ENCODE assay signal across 23 cellular contexts in the genomic region with DNA sequence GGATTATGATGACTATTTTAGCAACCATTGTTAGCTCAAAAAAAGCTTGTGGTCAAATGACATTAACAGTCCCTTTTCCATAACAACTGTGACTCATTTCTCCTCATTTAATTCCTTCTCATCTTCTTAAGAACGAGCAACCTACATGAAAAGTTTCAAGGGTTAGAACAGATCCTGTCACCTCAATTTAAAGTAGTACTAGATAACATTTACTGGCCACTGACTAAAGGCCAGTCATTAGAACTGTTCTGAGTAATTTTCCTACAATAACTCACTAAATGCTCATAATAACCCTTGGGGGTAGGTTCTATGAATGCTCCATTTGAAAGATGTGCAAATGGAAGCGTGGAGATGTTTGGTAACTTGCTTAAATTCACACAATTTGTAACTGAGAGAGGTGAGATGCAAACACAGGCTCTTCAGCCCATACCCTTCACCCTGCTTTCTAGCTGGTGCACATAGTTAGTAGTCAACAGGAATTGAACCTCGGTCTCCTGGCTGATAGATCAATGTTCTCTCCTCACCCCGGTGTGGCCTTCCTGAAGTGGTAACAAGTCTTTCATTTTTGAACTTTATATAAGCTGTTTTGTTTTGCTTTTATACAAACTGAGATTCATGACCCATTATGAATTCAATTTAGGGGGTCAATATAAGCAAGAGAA.
DNase-seq lines count a peak whose midpoint lies in the region; ATAC-seq and TF ChIP-seq lines count a peak whose summit lies in the region.
"Had no signal": no experiment of that assay in that cellular context is flagged by ENCODE, and none has a peak within 500 bp of the region (broad histone marks: within the 10 kb centered on the region; RNA-seq: fewer than 3 reads in every experiment).

No MANE protein-coding gene starts in this region.

- H3K4me3 Mint-ChIP-seq in activated CD4-positive, alpha-beta T cell treated with anti-CD3 and anti-CD28 coated beads for 36 hours: peak overlapping the region; percentile 24
- no peak overlapping the region for H3K4me3 Mint-ChIP-seq in IgD-negative memory B cell
- no peak overlapping the region for H3K4me3 Mint-ChIP-seq in activated naive CD8-positive, alpha-beta T cell
- peak overlapping the region; percentile 43 for H3K4me3 Mint-ChIP-seq in natural killer cell treated with Interleukin-12 subunit alpha and Interleukin-12 subunit beta and Interleukin-15 and Interleukin-18, amount 100 ng/mL, for 72 hours
- H3K4me3 Mint-ChIP-seq: activated naive CD4-positive, alpha-beta T cell treated with anti-CD3 and anti-CD28 coated beads, Interleukin-2, amount 10 ng/mL, durations not matched to agents 7 days and 5 days; brain; GM23338; T-helper 1 cell treated with Interleukin-12 subunit alpha and Interleukin-12 subunit beta and Interleukin-4 antibody, amounts not matched to agents 30 μg/mL and 1 μg/mL, for 36 hours had no signal

- peaks cover 16% of the 10 kb centered on the region for H3K9me3 Mint-ChIP-seq in activated CD4-positive, alpha-beta T cell treated with anti-CD3 and anti-CD28 coated beads for 36 hours (ENCODE audit: low read depth)
- H3K9me3 Mint-ChIP-seq in IgD-negative memory B cell: peaks cover 0 to 12% (median 2%) of the 10 kb centered on the region in 3 donors
- H3K9me3 Mint-ChIP-seq in activated naive CD8-positive, alpha-beta T cell (ENCODE audit: low read depth): peaks cover 10% of the 10 kb centered on the region
- peaks cover 5% of the 10 kb centered on the region for H3K9me3 Mint-ChIP-seq in natural killer cell treated with Interleukin-12 subunit alpha and Interleukin-12 subunit beta and Interleukin-15 and Interleukin-18, amount 100 ng/mL, for 72 hours
- H3K9me3 Mint-ChIP-seq: activated naive CD4-positive, alpha-beta T cell treated with anti-CD3 and anti-CD28 coated beads, Interleukin-2, amount 10 ng/mL, durations not matched to agents 7 days and 5 days had no signal

- ATAC-seq in activated CD4-positive, alpha-beta T cell treated with anti-CD3 and anti-CD28 coated beads for 36 hours: peak; percentile 76
- peak; percentile 56 to 80 for ATAC-seq in natural killer cell treated with Interleukin-12 subunit alpha and Interleukin-12 subunit beta and Interleukin-15 and Interleukin-18, amount 100 ng/mL, for 72 hours
- no peak for ATAC-seq in omental fat pad (ENCODE audit: low FRiP score)
- ATAC-seq: GM23338, left lung, psoas muscle had no signal

- peaks cover 60% of the 10 kb centered on the region for H3K4me1 Mint-ChIP-seq in activated CD4-positive, alpha-beta T cell treated with anti-CD3 and anti-CD28 coated beads for 36 hours
- peaks cover 33 to 54% (median 51%) of the 10 kb centered on the region in 3 donors for H3K4me1 Mint-ChIP-seq in IgD-negative memory B cell
- peaks cover 24% of the 10 kb centered on the region for H3K4me1 Mint-ChIP-seq in activated naive CD8-positive, alpha-beta T cell (ENCODE audit: low read depth)
- peaks cover 54 to 58% of the 10 kb centered on the region in 2 donors for H3K4me1 Mint-ChIP-seq in natural killer cell treated with Interleukin-12 subunit alpha and Interleukin-12 subunit beta and Interleukin-15 and Interleukin-18, amount 100 ng/mL, for 72 hours (ENCODE audit: low read depth in 2 of 2)

- CTCF ChIA-PET in activated CD4-positive, alpha-beta T cell treated with anti-CD3 and anti-CD28 coated beads for 36 hours (lab: Charles Lee): interaction anchor here (0.6 to 1.4 kb wide), 7 partner anchors 12 to 169 kb away, joined by 3 to 6 read pairs (median 4); no protein-coding TSS in a partner anchor

- POLR2A ChIA-PET in activated CD4-positive, alpha-beta T cell treated with anti-CD3 and anti-CD28 coated beads for 36 hours (lab: Charles Lee): interaction anchor here (0.5 to 1.4 kb wide), 5 partner anchors 67 to 168 kb away, joined by 3 to 7 read pairs (median 5); no protein-coding TSS in a partner anchor

- no peak for TF ChIP-seq CTCF in omental fat pad (IDR thresholded peaks at IDR 0.05)

- peaks cover 2% of the 10 kb centered on the region for H3K27me3 Mint-ChIP-seq in activated CD4-positive, alpha-beta T cell treated with anti-CD3 and anti-CD28 coated beads for 36 hours
- H3K27me3 Mint-ChIP-seq in IgD-negative memory B cell: no peaks in the 10 kb centered on the region
- no peaks in the 10 kb centered on the region for H3K27me3 Mint-ChIP-seq in activated naive CD8-positive, alpha-beta T cell
- no peaks in the 10 kb centered on the region for H3K27me3 Mint-ChIP-seq in natural killer cell treated with Interleukin-12 subunit alpha and Interleukin-12 subunit beta and Interleukin-15 and Interleukin-18, amount 100 ng/mL, for 72 hours
- H3K27me3 Mint-ChIP-seq: brain had no signal

- peak overlapping the region; percentile 79 for H3K27ac Mint-ChIP-seq in activated CD4-positive, alpha-beta T cell treated with anti-CD3 and anti-CD28 coated beads for 36 hours
- peak overlapping the region; percentile 9 to 68 (median 65) for H3K27ac Mint-ChIP-seq in IgD-negative memory B cell
- peak overlapping the region; percentile 82 for H3K27ac Mint-ChIP-seq in activated naive CD8-positive, alpha-beta T cell
- peak overlapping the region; percentile 45 to 62 for H3K27ac Mint-ChIP-seq in natural killer cell treated with Interleukin-12 subunit alpha and Interleukin-12 subunit beta and Interleukin-15 and Interleukin-18, amount 100 ng/mL, for 72 hours
- H3K27ac Mint-ChIP-seq: activated naive CD4-positive, alpha-beta T cell treated with anti-CD3 and anti-CD28 coated beads, Interleukin-2, amount 10 ng/mL, durations not matched to agents 7 days and 5 days; GM23338 had no signal

- no peak for DNase-seq in activated CD4-positive, alpha-beta T cell treated with anti-CD3 and anti-CD28 coated beads for 36 hours
- no peak for DNase-seq in activated CD4-positive, alpha-beta T cell treated with anti-CD3 and anti-CD28 coated beads for 48 hours
- DNase-seq in natural killer cell treated with Interleukin-12 subunit alpha and Interleukin-12 subunit beta and Interleukin-15 and Interleukin-18, amount 100 ng/mL, for 72 hours (ENCODE audit: low spot score): no peak
- DNase-seq in omental fat pad (ENCODE audit: low spot score) (no peak), DMS79 treated with DMSO at 0.1 percent for 48 hours (lab: John Stamatoyannopoulos, UW) (no peak), HUDEP-2 (lab: John Stamatoyannopoulos, UW; ENCODE audit: unreplicated experiment in 76 of 76) (no peak)
- DNase-seq: activated CD8-positive, alpha-beta memory T cell treated with anti-CD3 and anti-CD28 coated beads, Interleukin-2, amount 50 U/mL, for 4 hours; activated naive CD4-positive, alpha-beta T cell treated with anti-CD3 and anti-CD28 coated beads, Interleukin-2, amount 10 ng/mL, durations not matched to agents 7 days and 5 days; DMS53; head of caudate nucleus; KBM-7; left lung; midbrain; MV-4-11; NCI-H1694; psoas muscle; SIG-M5; stimulated activated CD4-positive, alpha-beta T cell treated with anti-CD3 and anti-CD28 coated beads, Interleukin-4, amount 100 ng/mL, for 24 hours had no signal

- H3K36me3 Mint-ChIP-seq in activated CD4-positive, alpha-beta T cell treated with anti-CD3 and anti-CD28 coated beads for 36 hours (ENCODE audit: low read depth): peaks cover 11% of the 10 kb centered on the region
- H3K36me3 Mint-ChIP-seq in IgD-negative memory B cell: peaks cover 11% of the 10 kb centered on the region
- H3K36me3 Mint-ChIP-seq in activated naive CD8-positive, alpha-beta T cell: peaks cover 6% of the 10 kb centered on the region
- H3K36me3 Mint-ChIP-seq in natural killer cell treated with Interleukin-12 subunit alpha and Interleukin-12 subunit beta and Interleukin-15 and Interleukin-18, amount 100 ng/mL, for 72 hours: peaks cover 21% of the 10 kb centered on the region
- H3K36me3 Mint-ChIP-seq: activated naive CD4-positive, alpha-beta T cell treated with anti-CD3 and anti-CD28 coated beads, Interleukin-2, amount 10 ng/mL, durations not matched to agents 7 days and 5 days had no signal

- intact Hi-C loops in activated CD4-positive, alpha-beta T cell treated with anti-CD3 and anti-CD28 coated beads for 36 hours (cut with DNase I, micrococcal nuclease): loop anchor here (1.0 to 5.0 kb wide), 4 partner anchors 94 to 304 kb away; no protein-coding TSS in a partner anchor

Comparison
In these comparisons a context has a peak if more than half of its experiments do, and no peak if none do; other contexts are left out.
1. H3K4me3 Mint-ChIP-seq: peak in activated CD4-positive, alpha-beta T cell treated with anti-CD3 and anti-CD28 coated beads for 36 hours (single experiment) and natural killer cell treated with Interleukin-12 subunit alpha and Interleukin-12 subunit beta and Interleukin-15 and Interleukin-18, amount 100 ng/mL, for 72 hours (single experiment); none in IgD-negative memory B cell (0 of 4) and activated naive CD8-positive, alpha-beta T cell (single experiment).
2. Peak in every context shown above with its lines, with median percentiles within 50 percentile points of each other: H3K27ac Mint-ChIP-seq.